20 cellular contexts compared by ENCODE assay signal in genomic region chr5:35813456-35813855, GRCh38.
A peak's percentile ranks its signal among the peaks of the same experiment; 100 is the strongest.
DNase-seq lines count a peak whose midpoint lies in the region; TF ChIP-seq lines count a peak whose summit lies in the region.
"Had no signal": no experiment of that assay in that cellular context is flagged by ENCODE, and none has a peak within 500 bp of the region (broad histone marks: within the 10 kb centered on the region; RNA-seq: fewer than 3 reads in every experiment).

No MANE protein-coding gene starts in this region.

- DNase-seq in activated naive CD4-positive, alpha-beta T cell (lab: John Stamatoyannopoulos, UW) = no peak
- DNase-seq in EL (peak; percentile 26), MV-4-11 (lab: John Stamatoyannopoulos, UW) (peak; percentile 25), foreskin fibroblast (peak; percentile 43 to 67), AG20443 (ENCODE audit: low spot score) (no peak), NCI-H82 (lab: John Stamatoyannopoulos, UW) (no peak)
- DNase-seq: DMS79 treated with DMSO at 0.1 percent for 48 hours, GDM1, NCI-H1048, NCI-H1436 treated with DMSO at 0.1 percent for 48 hours, NCI-H2029 treated with DMSO at 0.1 percent for 48 hours, NCI-H510A, NCI-H774, Peyer's patch had no signal

- H3K4me1 Mint-ChIP-seq in activated naive CD4-positive, alpha-beta T cell treated with anti-CD3 and anti-CD28 coated beads, Interleukin-2, amount 50 U/mL, for 24 hours = peaks cover 46% of the 10 kb centered on the region
- H3K4me1 Mint-ChIP-seq: B cell, GM23338 had no signal

- H3K9me3 Mint-ChIP-seq in activated naive CD4-positive, alpha-beta T cell treated with anti-CD3 and anti-CD28 coated beads, Interleukin-2, amount 50 U/mL, for 24 hours = no peaks in the 10 kb centered on the region
- H3K9me3 Mint-ChIP-seq: GM23338 had no signal

- H3K4me3 ChIP-seq in foreskin fibroblast (ENCODE audit: low read depth in 1 of 2, low read length in 2 of 2) = no peak overlapping the region
- H3K4me3 ChIP-seq: GM12878, GM23338, K562, Peyer's patch, SK-N-MC had no signal

- no peaks in the 10 kb centered on the region for H3K27me3 Mint-ChIP-seq in activated naive CD4-positive, alpha-beta T cell treated with anti-CD3 and anti-CD28 coated beads, Interleukin-2, amount 50 U/mL, for 24 hours
- H3K27me3 Mint-ChIP-seq: B cell had no signal

- H3K27ac Mint-ChIP-seq in activated naive CD4-positive, alpha-beta T cell treated with anti-CD3 and anti-CD28 coated beads, Interleukin-2, amount 50 U/mL, for 24 hours = peak overlapping the region; percentile 75
- H3K27ac Mint-ChIP-seq: B cell, GM23338 had no signal

- H3K4me3 Mint-ChIP-seq in activated naive CD4-positive, alpha-beta T cell treated with anti-CD3 and anti-CD28 coated beads, Interleukin-2, amount 50 U/mL, for 24 hours = no peak overlapping the region
- H3K4me3 Mint-ChIP-seq: B cell, GM23338 had no signal

- TF ChIP-seq CTCF in foreskin fibroblast (IDR thresholded peaks at IDR 0.05; ENCODE audit: low read depth, low read length) = no peak

- H3K36me3 Mint-ChIP-seq in activated naive CD4-positive, alpha-beta T cell treated with anti-CD3 and anti-CD28 coated beads, Interleukin-2, amount 50 U/mL, for 24 hours = no peaks in the 10 kb centered on the region

Comparison
In these comparisons a context has a peak if more than half of its experiments do, and no peak if none do; other contexts are left out.
1. DNase-seq: peak in EL (single experiment), MV-4-11 (single experiment) and foreskin fibroblast (2 of 2); none in activated naive CD4-positive, alpha-beta T cell (0 of 4), AG20443 (single experiment) and NCI-H82 (single experiment).